Comparison of ENCODE assay signal across 9 cellular contexts in genomic region chrX:123830309-123830708, GRCh38. TPM values are rescaled to one million over a fixed set of nuclear protein-coding genes. Genes with fewer than 3 reads are reported as not detected.
DNase-seq lines count a peak whose midpoint lies in the region; ATAC-seq lines count a peak whose summit lies in the region.
"Had no signal": no experiment of that assay in that cellular context is flagged by ENCODE, and none has a peak within 500 bp of the region (broad histone marks: within the 10 kb centered on the region; RNA-seq: fewer than 3 reads in every experiment).

No MANE protein-coding gene starts in this region.

- intact Hi-C loops in activated CD4-positive, alpha-beta T cell treated with anti-CD3 and anti-CD28 coated beads for 36 hours (cut with DNase I, micrococcal nuclease) = loop anchor here in 1 of 2 experiments (5.0 kb wide), 1 partner anchor 132 kb away; the partner anchor contains the start of gene STAG2

- H3K9me3 Mint-ChIP-seq in activated CD4-positive, alpha-beta T cell treated with anti-CD3 and anti-CD28 coated beads for 36 hours (ENCODE audit: low read depth) = no peaks in the 10 kb centered on the region

- CTCF ChIA-PET in activated CD4-positive, alpha-beta T cell treated with anti-CD3 and anti-CD28 coated beads for 36 hours (lab: Charles Lee) = interaction anchor here (0.6 to 1.4 kb wide), 2 partner anchors 154 to 188 kb away, joined by 4 read pairs; no protein-coding TSS in a partner anchor

- no peaks in the 10 kb centered on the region for H3K36me3 Mint-ChIP-seq in activated CD4-positive, alpha-beta T cell treated with anti-CD3 and anti-CD28 coated beads for 36 hours (ENCODE audit: low read depth)

- H3K4me3 Mint-ChIP-seq in activated CD4-positive, alpha-beta T cell treated with anti-CD3 and anti-CD28 coated beads for 36 hours = no peak overlapping the region

- POLR2A ChIA-PET in activated CD4-positive, alpha-beta T cell treated with anti-CD3 and anti-CD28 coated beads for 36 hours (lab: Charles Lee) = interaction anchor here (0.6 kb wide), 1 partner anchor 40 kb away, joined by 3 read pairs; no protein-coding TSS in a partner anchor

- H3K27ac Mint-ChIP-seq in activated CD4-positive, alpha-beta T cell treated with anti-CD3 and anti-CD28 coated beads for 36 hours = no peak overlapping the region

- ATAC-seq in activated CD4-positive, alpha-beta T cell treated with anti-CD3 and anti-CD28 coated beads for 36 hours = peak; percentile 85
- peak; percentile 87 for ATAC-seq in GM21528 (IDR thresholded peaks at IDR 0.05; ENCODE audit: low FRiP score, unreplicated experiment)
- peak; percentile 94 for ATAC-seq in HG03571 (IDR thresholded peaks at IDR 0.05; ENCODE audit: unreplicated experiment)

- peak; percentile 61 for DNase-seq in activated CD4-positive, alpha-beta T cell treated with anti-CD3 and anti-CD28 coated beads for 36 hours
- DNase-seq in activated CD4-positive, alpha-beta T cell treated with anti-CD3 and anti-CD28 coated beads for 4 hours = no peak
- DNase-seq in astrocyte of the hippocampus (ENCODE audit: low read depth, low spot score) (peak; percentile 56), stromal cell of bone marrow (ENCODE audit: low read depth) (peak; percentile 59), iPS-NIHi7 (ENCODE audit: extremely low spot score) (no peak), T-helper 9 cell (no peak)
- DNase-seq: heart right ventricle had no signal

- H3K4me1 Mint-ChIP-seq in activated CD4-positive, alpha-beta T cell treated with anti-CD3 and anti-CD28 coated beads for 36 hours = peaks cover 5% of the 10 kb centered on the region

- H3K27me3 Mint-ChIP-seq in activated CD4-positive, alpha-beta T cell treated with anti-CD3 and anti-CD28 coated beads for 36 hours = peaks cover 6% of the 10 kb centered on the region

RNA-seq across cellular contexts. Expression of gene XIAP, which starts 29.5 kb away (rescaled TPM):
- total RNA-seq in activated CD4-positive, alpha-beta T cell treated with anti-CD3 and anti-CD28 coated beads for 36 hours = 10 to 100 TPM; 22.8 to 27.7 TPM

Comparison
In these comparisons a context has a peak if more than half of its experiments do, and no peak if none do; other contexts are left out.
1. DNase-seq: peak in activated CD4-positive, alpha-beta T cell treated with anti-CD3 and anti-CD28 coated beads for 36 hours (single experiment), astrocyte of the hippocampus (single experiment) and stromal cell of bone marrow (single experiment); none in activated CD4-positive, alpha-beta T cell treated with anti-CD3 and anti-CD28 coated beads for 4 hours (0 of 2), iPS-NIHi7 (single experiment) and T-helper 9 cell (single experiment).
2. Peak in every context shown above with its lines, with median percentiles within 50 percentile points of each other: ATAC-seq.